Comparison of ENCODE assay signal across 1 cellular context in genomic region chr11:70637949-70638598, GRCh38.
A peak's percentile ranks its signal among the peaks of the same experiment; 100 is the strongest.
TF ChIP-seq lines count a peak whose summit lies in the region.

No MANE protein-coding gene starts in this region.

TF ChIP-seq in HepG2, 621 proteins besides CTCF, POLR2A, EP300 and RAD21 (continued from another document and continues in another):
- no peak for TF ChIP-seq ZNF549 (CRISPR knock-in tag; IDR thresholded peaks at IDR 0.05)
- no peak for TF ChIP-seq ZNF552 (CRISPR knock-in tag; IDR thresholded peaks at IDR 0.05; ENCODE audit: borderline replicate concordance)
- TF ChIP-seq ZNF503 (CRISPR knock-in tag; IDR thresholded peaks at IDR 0.05) = peak; percentile 67; the same call in 1 of the 2 replicates
- no peak for TF ChIP-seq NAIF1 (CRISPR knock-in tag; IDR thresholded peaks at IDR 0.05; ENCODE audit: borderline replicate concordance)
- no peak for TF ChIP-seq ETV6 (CRISPR knock-in tag; conservative IDR thresholded peaks at IDR 0.05)
- no peak for TF ChIP-seq SIX4 (CRISPR knock-in tag; IDR thresholded peaks at IDR 0.05)
- no peak for TF ChIP-seq BCL3 (CRISPR knock-in tag; IDR thresholded peaks at IDR 0.05)
- TF ChIP-seq ZNF264 (CRISPR knock-in tag; IDR thresholded peaks at IDR 0.05) = 0 out of 2 replicates have a peak, but pooled peaks have one; percentile 39
- no peak for TF ChIP-seq ATAD3A (CRISPR knock-in tag; IDR thresholded peaks at IDR 0.05)
- TF ChIP-seq KDM3A (CRISPR knock-in tag; IDR thresholded peaks at IDR 0.05; ENCODE audit: low read depth) = 0 out of 2 replicates have a peak, but pooled peaks have one; percentile 37
- TF ChIP-seq, protein P1, sequence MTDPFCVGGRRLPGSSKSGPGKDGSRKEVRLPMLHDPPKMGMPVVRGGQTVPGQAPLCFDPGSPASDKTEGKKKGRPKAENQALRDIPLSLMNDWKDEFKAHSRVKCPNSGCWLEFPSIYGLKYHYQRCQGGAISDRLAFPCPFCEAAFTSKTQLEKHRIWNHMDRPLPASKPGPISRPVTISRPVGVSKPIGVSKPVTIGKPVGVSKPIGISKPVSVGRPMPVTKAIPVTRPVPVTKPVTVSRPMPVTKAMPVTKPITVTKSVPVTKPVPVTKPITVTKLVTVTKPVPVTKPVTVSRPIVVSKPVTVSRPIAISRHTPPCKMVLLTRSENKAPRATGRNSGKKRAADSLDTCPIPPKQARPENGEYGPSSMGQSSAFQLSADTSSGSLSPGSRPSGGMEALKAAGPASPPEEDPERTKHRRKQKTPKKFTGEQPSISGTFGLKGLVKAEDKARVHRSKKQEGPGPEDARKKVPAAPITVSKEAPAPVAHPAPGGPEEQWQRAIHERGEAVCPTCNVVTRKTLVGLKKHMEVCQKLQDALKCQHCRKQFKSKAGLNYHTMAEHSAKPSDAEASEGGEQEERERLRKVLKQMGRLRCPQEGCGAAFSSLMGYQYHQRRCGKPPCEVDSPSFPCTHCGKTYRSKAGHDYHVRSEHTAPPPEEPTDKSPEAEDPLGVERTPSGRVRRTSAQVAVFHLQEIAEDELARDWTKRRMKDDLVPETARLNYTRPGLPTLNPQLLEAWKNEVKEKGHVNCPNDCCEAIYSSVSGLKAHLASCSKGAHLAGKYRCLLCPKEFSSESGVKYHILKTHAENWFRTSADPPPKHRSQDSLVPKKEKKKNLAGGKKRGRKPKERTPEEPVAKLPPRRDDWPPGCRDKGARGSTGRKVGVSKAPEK (CRISPR knock-in tag; IDR thresholded peaks at IDR 0.05; ENCODE audit: borderline replicate concordance) = no peak
- TF ChIP-seq ZBTB8A (CRISPR knock-in tag; IDR thresholded peaks at IDR 0.05; ENCODE audit: borderline replicate concordance, low read depth) = no peak
- TF ChIP-seq HNF1B (CRISPR knock-in tag; IDR thresholded peaks at IDR 0.05) = no peak
- no peak for TF ChIP-seq REPIN1 (CRISPR knock-in tag; IDR thresholded peaks at IDR 0.05; ENCODE audit: borderline replicate concordance, low read depth)
- TF ChIP-seq NFYC (CRISPR knock-in tag; IDR thresholded peaks at IDR 0.05) = no peak
- no peak for TF ChIP-seq ZNF616 (CRISPR knock-in tag; IDR thresholded peaks at IDR 0.05; ENCODE audit: low read depth)
- TF ChIP-seq, protein P2, sequence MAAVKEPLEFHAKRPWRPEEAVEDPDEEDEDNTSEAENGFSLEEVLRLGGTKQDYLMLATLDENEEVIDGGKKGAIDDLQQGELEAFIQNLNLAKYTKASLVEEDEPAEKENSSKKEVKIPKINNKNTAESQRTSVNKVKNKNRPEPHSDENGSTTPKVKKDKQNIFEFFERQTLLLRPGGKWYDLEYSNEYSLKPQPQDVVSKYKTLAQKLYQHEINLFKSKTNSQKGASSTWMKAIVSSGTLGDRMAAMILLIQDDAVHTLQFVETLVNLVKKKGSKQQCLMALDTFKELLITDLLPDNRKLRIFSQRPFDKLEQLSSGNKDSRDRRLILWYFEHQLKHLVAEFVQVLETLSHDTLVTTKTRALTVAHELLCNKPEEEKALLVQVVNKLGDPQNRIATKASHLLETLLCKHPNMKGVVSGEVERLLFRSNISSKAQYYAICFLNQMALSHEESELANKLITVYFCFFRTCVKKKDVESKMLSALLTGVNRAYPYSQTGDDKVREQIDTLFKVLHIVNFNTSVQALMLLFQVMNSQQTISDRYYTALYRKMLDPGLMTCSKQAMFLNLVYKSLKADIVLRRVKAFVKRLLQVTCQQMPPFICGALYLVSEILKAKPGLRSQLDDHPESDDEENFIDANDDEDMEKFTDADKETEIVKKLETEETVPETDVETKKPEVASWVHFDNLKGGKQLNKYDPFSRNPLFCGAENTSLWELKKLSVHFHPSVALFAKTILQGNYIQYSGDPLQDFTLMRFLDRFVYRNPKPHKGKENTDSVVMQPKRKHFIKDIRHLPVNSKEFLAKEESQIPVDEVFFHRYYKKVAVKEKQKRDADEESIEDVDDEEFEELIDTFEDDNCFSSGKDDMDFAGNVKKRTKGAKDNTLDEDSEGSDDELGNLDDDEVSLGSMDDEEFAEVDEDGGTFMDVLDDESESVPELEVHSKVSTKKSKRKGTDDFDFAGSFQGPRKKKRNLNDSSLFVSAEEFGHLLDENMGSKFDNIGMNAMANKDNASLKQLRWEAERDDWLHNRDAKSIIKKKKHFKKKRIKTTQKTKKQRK (IDR thresholded peaks at IDR 0.05; ENCODE audit: low read length) = no peak
- TF ChIP-seq, protein P3, sequence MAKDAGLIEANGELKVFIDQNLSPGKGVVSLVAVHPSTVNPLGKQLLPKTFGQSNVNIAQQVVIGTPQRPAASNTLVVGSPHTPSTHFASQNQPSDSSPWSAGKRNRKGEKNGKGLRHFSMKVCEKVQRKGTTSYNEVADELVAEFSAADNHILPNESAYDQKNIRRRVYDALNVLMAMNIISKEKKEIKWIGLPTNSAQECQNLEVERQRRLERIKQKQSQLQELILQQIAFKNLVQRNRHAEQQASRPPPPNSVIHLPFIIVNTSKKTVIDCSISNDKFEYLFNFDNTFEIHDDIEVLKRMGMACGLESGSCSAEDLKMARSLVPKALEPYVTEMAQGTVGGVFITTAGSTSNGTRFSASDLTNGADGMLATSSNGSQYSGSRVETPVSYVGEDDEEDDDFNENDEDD (CRISPR knock-in tag; IDR thresholded peaks at IDR 0.05; ENCODE audit: borderline replicate concordance) = no peak
- TF ChIP-seq, protein P4, sequence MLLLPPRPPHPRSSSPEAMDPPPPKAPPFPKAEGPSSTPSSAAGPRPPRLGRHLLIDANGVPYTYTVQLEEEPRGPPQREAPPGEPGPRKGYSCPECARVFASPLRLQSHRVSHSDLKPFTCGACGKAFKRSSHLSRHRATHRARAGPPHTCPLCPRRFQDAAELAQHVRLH (CRISPR knock-in tag; IDR thresholded peaks at IDR 0.05; ENCODE audit: borderline replicate concordance, low read depth) = no peak
- TF ChIP-seq ZKSCAN5 (CRISPR knock-in tag; IDR thresholded peaks at IDR 0.05) = no peak
- no peak for TF ChIP-seq ZNF30 (CRISPR knock-in tag; IDR thresholded peaks at IDR 0.05)
- TF ChIP-seq HMGXB4 (CRISPR knock-in tag; IDR thresholded peaks at IDR 0.05; ENCODE audit: borderline replicate concordance in 1 of 2, low read depth in 1 of 2) = no peak
- no peak for TF ChIP-seq SYNCRIP (IDR thresholded peaks at IDR 0.05; ENCODE audit: insufficient read depth, low read depth, low read length)
- TF ChIP-seq ZNF224 (CRISPR knock-in tag; IDR thresholded peaks at IDR 0.05) = no peak
- no peak for TF ChIP-seq ATF7-NPFF (CRISPR knock-in tag; IDR thresholded peaks at IDR 0.05; ENCODE audit: low read depth)
- TF ChIP-seq E2F1 (CRISPR knock-in tag; IDR thresholded peaks at IDR 0.05) = no peak
- no peak for TF ChIP-seq SP140L (CRISPR knock-in tag; IDR thresholded peaks at IDR 0.05; ENCODE audit: borderline replicate concordance)
- no peak for TF ChIP-seq NR2C2 (CRISPR knock-in tag; IDR thresholded peaks at IDR 0.05; ENCODE audit: borderline replicate concordance)
- peak; percentile 57 for TF ChIP-seq GATAD2A (CRISPR knock-in tag; IDR thresholded peaks at IDR 0.05)
- no peak for TF ChIP-seq ZNF329 (CRISPR knock-in tag; IDR thresholded peaks at IDR 0.05; ENCODE audit: low read depth)
- TF ChIP-seq ZNF816 (CRISPR knock-in tag; IDR thresholded peaks at IDR 0.05; ENCODE audit: borderline replicate concordance) = no peak
- no peak for TF ChIP-seq ZNF773 (CRISPR knock-in tag; IDR thresholded peaks at IDR 0.05; ENCODE audit: borderline replicate concordance)
- no peak for TF ChIP-seq ZNF234 (CRISPR knock-in tag; conservative IDR thresholded peaks at IDR 0.05)
- TF ChIP-seq, protein P5, sequence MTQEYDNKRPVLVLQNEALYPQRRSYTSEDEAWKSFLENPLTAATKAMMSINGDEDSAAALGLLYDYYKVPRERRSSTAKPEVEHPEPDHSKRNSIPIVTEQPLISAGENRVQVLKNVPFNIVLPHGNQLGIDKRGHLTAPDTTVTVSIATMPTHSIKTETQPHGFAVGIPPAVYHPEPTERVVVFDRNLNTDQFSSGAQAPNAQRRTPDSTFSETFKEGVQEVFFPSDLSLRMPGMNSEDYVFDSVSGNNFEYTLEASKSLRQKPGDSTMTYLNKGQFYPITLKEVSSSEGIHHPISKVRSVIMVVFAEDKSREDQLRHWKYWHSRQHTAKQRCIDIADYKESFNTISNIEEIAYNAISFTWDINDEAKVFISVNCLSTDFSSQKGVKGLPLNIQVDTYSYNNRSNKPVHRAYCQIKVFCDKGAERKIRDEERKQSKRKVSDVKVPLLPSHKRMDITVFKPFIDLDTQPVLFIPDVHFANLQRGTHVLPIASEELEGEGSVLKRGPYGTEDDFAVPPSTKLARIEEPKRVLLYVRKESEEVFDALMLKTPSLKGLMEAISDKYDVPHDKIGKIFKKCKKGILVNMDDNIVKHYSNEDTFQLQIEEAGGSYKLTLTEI (CRISPR knock-in tag; conservative IDR thresholded peaks at IDR 0.05) = no peak
- no peak for TF ChIP-seq ZNF558 (CRISPR knock-in tag; IDR thresholded peaks at IDR 0.05; ENCODE audit: borderline replicate concordance)
- no peak for TF ChIP-seq RORA (CRISPR knock-in tag; IDR thresholded peaks at IDR 0.05)
- no peak for TF ChIP-seq ZNF850 (CRISPR knock-in tag; conservative IDR thresholded peaks at IDR 0.05)
- no peak for TF ChIP-seq ZNF564 (CRISPR knock-in tag; IDR thresholded peaks at IDR 0.05)
- peak; percentile 73 for TF ChIP-seq RXRA (CRISPR knock-in tag; IDR thresholded peaks at IDR 0.05)
- TF ChIP-seq HINFP (CRISPR knock-in tag; IDR thresholded peaks at IDR 0.05; ENCODE audit: low read depth) = no peak
- TF ChIP-seq EHMT2 (IDR thresholded peaks at IDR 0.05; ENCODE audit: borderline replicate concordance, low read depth, low read length) = no peak
